In genomic region chr17:76557368-76558209, GRCh38 we compare ENCODE assay signal across 1 cellular context.
A peak's percentile ranks its signal among the peaks of the same experiment; 100 is the strongest.
TF ChIP-seq lines count a peak whose summit lies in the region.

No MANE protein-coding gene starts in this region.

TF ChIP-seq in K562, 482 proteins besides CTCF, POLR2A, EP300 and RAD21 (continued from another document and continues in another):
- TF ChIP-seq HMGN3 (IDR thresholded peaks at IDR 0.05; ENCODE audit: borderline replicate concordance, extremely low read depth, insufficient read length, low read depth, low read length) (peak; percentile 64), TRIM25 (IDR thresholded peaks at IDR 0.05; ENCODE audit: borderline replicate concordance) (no peak; the same call in 1 of the 2 replicates), PBX2 (CRISPR knock-in tag; IDR thresholded peaks at IDR 0.05; ENCODE audit: low read depth) (no peak), PBX2 (tag; conservative IDR thresholded peaks at IDR 0.05; ENCODE audit: low read depth) (no peak), MCM3 (IDR thresholded peaks at IDR 0.05) (no peak), U2AF2 (optimal IDR thresholded peaks at IDR 0.05; ENCODE audit: low read depth, low read length) (no peak), ZNF407 (IDR thresholded peaks at IDR 0.05; ENCODE audit: low read depth) (0 out of 2 replicates have a peak, but pooled peaks have one; percentile 27), ZC3H8 (IDR thresholded peaks at IDR 0.05) (no peak), NFE2 (IDR thresholded peaks at IDR 0.05; ENCODE audit: low read depth) (no peak), GTF2F1 (IDR thresholded peaks at IDR 0.05; ENCODE audit: low read depth, low read length) (peak; percentile 88; the same call in 1 of the 2 replicates), ATF4 (CRISPR knock-in tag; IDR thresholded peaks at IDR 0.05) (no peak), DLX4 (CRISPR knock-in tag; IDR thresholded peaks at IDR 0.05) (no peak), TARDBP (IDR thresholded peaks at IDR 0.05) (no peak; the same call in 1 of the 2 replicates), ZNF518B (CRISPR knock-in tag; IDR thresholded peaks at IDR 0.05) (no peak), CC2D1A (IDR thresholded peaks at IDR 0.05) (no peak), PCBP2 (IDR thresholded peaks at IDR 0.05; ENCODE audit: low read depth, low read length, poor library complexity, severe bottlenecking) (no peak), C11orf30 (IDR thresholded peaks at IDR 0.05; ENCODE audit: low read depth) (peak; percentile 60), MYBL2 (IDR thresholded peaks at IDR 0.05; ENCODE audit: low read depth) (no peak), MYBL2 (CRISPR knock-in tag; IDR thresholded peaks at IDR 0.05; ENCODE audit: borderline replicate concordance) (no peak), MAFK (IDR thresholded peaks at IDR 0.05; ENCODE audit: low read length) (no peak), TAF15 (IDR thresholded peaks at IDR 0.05; ENCODE audit: low read depth, low read length) (no peak), ZNF586 (CRISPR knock-in tag; conservative IDR thresholded peaks at IDR 0.05) (no peak), HBP1 (CRISPR knock-in tag; IDR thresholded peaks at IDR 0.05) (no peak; the same call in 1 of the 2 replicates), ZNF324 (CRISPR knock-in tag; IDR thresholded peaks at IDR 0.05) (no peak), ZNF146 (CRISPR knock-in tag; IDR thresholded peaks at IDR 0.05; ENCODE audit: unreplicated experiment) (no peak), CTBP1 (IDR thresholded peaks at IDR 0.05; ENCODE audit: borderline replicate concordance) (no peak), FOSL1 (tag; conservative IDR thresholded peaks at IDR 0.05) (no peak), CTCFL (IDR thresholded peaks at IDR 0.05; ENCODE audit: borderline replicate concordance, insufficient read depth, low read depth, low read length, poor library complexity, severe bottlenecking) (no peak), ZNF174 (CRISPR knock-in tag; IDR thresholded peaks at IDR 0.05) (no peak), HNRNPH1 (optimal IDR thresholded peaks at IDR 0.05; ENCODE audit: low read depth, low read length) (no peak), STAT6 (CRISPR knock-in tag; IDR thresholded peaks at IDR 0.05) (no peak), TGIF2 (CRISPR knock-in tag; IDR thresholded peaks at IDR 0.05) (no peak), ZNF212 (CRISPR knock-in tag; IDR thresholded peaks at IDR 0.05) (no peak), MCM2 (IDR thresholded peaks at IDR 0.05; ENCODE audit: low read depth) (no peak), KLF1 (tag; IDR thresholded peaks at IDR 0.05) (no peak)
